ENCODE assay signal across 8 cellular contexts in genomic region chr17:82238562-82239201, GRCh38. TPM values are rescaled to one million over a fixed set of nuclear protein-coding genes. Genes with fewer than 3 reads are reported as not detected.
A peak's percentile ranks its signal among the peaks of the same experiment; 100 is the strongest.
DNase-seq lines count a peak whose midpoint lies in the region; ATAC-seq and TF ChIP-seq lines count a peak whose summit lies in the region.

No MANE protein-coding gene starts in this region.

- H3K4me1 ChIP-seq in MM.1S (ENCODE audit: low read length), result no peaks in the 10 kb centered on the region

- DNase-seq in SIG-M5 (lab: John Stamatoyannopoulos, UW) (peak; percentile 50), left cardiac atrium (peak; percentile 81), MM.1S (no peak), NCI-H82 (lab: John Stamatoyannopoulos, UW) (no peak)

- H3K4me2 ChIP-seq in MM.1S (ENCODE audit: low read depth, low read length), result no peak overlapping the region

- ATAC-seq in left cardiac atrium (peak; percentile 10 to 15), HG02759 (IDR thresholded peaks at IDR 0.05; ENCODE audit: unreplicated experiment) (no peak)

- peaks cover 49% of the 10 kb centered on the region for H3K4me1 Mint-ChIP-seq in activated naive CD4-positive, alpha-beta T cell treated with anti-CD3 and anti-CD28 coated beads, Interleukin-2, amount 50 U/mL, for 24 hours

- no peaks in the 10 kb centered on the region for H3K36me3 Mint-ChIP-seq in activated naive CD4-positive, alpha-beta T cell treated with anti-CD3 and anti-CD28 coated beads, Interleukin-2, amount 50 U/mL, for 24 hours

- intact Hi-C loops in left cardiac atrium (cut with DNase I), result loop anchor here in 1 of 2 donors (5.0 kb wide), 2 partner anchors 34 to 84 kb away; partner anchors contain the start of gene CSNK1D

- peaks cover 13% of the 10 kb centered on the region for H3K79me2 ChIP-seq in MM.1S (ENCODE audit: low read length)

- no peaks in the 10 kb centered on the region for H3F3A ChIP-seq in MM.1S (ENCODE audit: insufficient read depth, low read length)

- H3K4me3 ChIP-seq in skin epidermis (peak overlapping the region in 2 of 7 experiments; percentile 12 to 14), MM.1S (ENCODE audit: low read length) (no peak overlapping the region)

- no peaks in the 10 kb centered on the region for H3K27me3 Mint-ChIP-seq in activated naive CD4-positive, alpha-beta T cell treated with anti-CD3 and anti-CD28 coated beads, Interleukin-2, amount 50 U/mL, for 24 hours

- H3K9me3 ChIP-seq in MM.1S (replicated peaks; ENCODE audit: insufficient read depth, low read length), result no peaks in the 10 kb centered on the region

- H3K27ac Mint-ChIP-seq in activated naive CD4-positive, alpha-beta T cell treated with anti-CD3 and anti-CD28 coated beads, Interleukin-2, amount 50 U/mL, for 24 hours, result peak overlapping the region; percentile 8

- H3K4me3 Mint-ChIP-seq in activated naive CD4-positive, alpha-beta T cell treated with anti-CD3 and anti-CD28 coated beads, Interleukin-2, amount 50 U/mL, for 24 hours, result peak overlapping the region; percentile 54

- TF ChIP-seq CTCF in MM.1S (IDR thresholded peaks at IDR 0.05; ENCODE audit: low read length), result no peak

- H3K27ac ChIP-seq in skin epidermis, result peak overlapping the region in 19 of 21 experiments; percentile 6 to 82 (median 68)
- no peak overlapping the region for H3K27ac ChIP-seq in MM.1S (ENCODE audit: low read length)

- TF ChIP-seq POLR2A in GM19193 (IDR thresholded peaks at IDR 0.05; ENCODE audit: extremely low read depth, insufficient read depth, insufficient read length), result peak; percentile 34

- no peaks in the 10 kb centered on the region for H3K36me3 ChIP-seq in MM.1S (replicated peaks; ENCODE audit: insufficient read depth, low read length)

- no peak overlapping the region for H3K9ac ChIP-seq in MM.1S (ENCODE audit: low read length)

- H3K9me3 Mint-ChIP-seq in activated naive CD4-positive, alpha-beta T cell treated with anti-CD3 and anti-CD28 coated beads, Interleukin-2, amount 50 U/mL, for 24 hours, result no peaks in the 10 kb centered on the region

- no peaks in the 10 kb centered on the region for H3K9me2 ChIP-seq in MM.1S (replicated peaks; ENCODE audit: insufficient read depth, low read length)

- H2AFZ ChIP-seq in MM.1S (ENCODE audit: low read length), result no peak overlapping the region

- no peaks in the 10 kb centered on the region for H3K27me3 ChIP-seq in MM.1S (replicated peaks; ENCODE audit: insufficient read depth, low read length)

- no peaks in the 10 kb centered on the region for H4K20me1 ChIP-seq in MM.1S (ENCODE audit: insufficient read depth, low read length)

RNA-seq across cellular contexts. Expression of gene SLC16A3, which starts 9.8 kb away (rescaled TPM):
- 10 to 100 TPM; 18.4 to 35.7 TPM for total RNA-seq in left cardiac atrium

RNA-seq across cellular contexts. Expression of gene CCDC57, which starts 26.0 kb away (rescaled TPM):
- 10 to 100 TPM; 11.9 to 17.2 TPM for total RNA-seq in left cardiac atrium

RNA-seq across cellular contexts. Expression of gene CSNK1D, which starts 34.8 kb away (rescaled TPM):
- total RNA-seq in left cardiac atrium, result 10 to 100 TPM; 63.6 to 88.2 TPM

Comparison
In these comparisons a context has a peak if more than half of its experiments do, and no peak if none do; other contexts are left out.
1. DNase-seq: peak in SIG-M5 (single experiment) and left cardiac atrium (single experiment); none in MM.1S (single experiment) and NCI-H82 (single experiment).